ENCODE assay signal across 2 cellular contexts in the genomic region with DNA sequence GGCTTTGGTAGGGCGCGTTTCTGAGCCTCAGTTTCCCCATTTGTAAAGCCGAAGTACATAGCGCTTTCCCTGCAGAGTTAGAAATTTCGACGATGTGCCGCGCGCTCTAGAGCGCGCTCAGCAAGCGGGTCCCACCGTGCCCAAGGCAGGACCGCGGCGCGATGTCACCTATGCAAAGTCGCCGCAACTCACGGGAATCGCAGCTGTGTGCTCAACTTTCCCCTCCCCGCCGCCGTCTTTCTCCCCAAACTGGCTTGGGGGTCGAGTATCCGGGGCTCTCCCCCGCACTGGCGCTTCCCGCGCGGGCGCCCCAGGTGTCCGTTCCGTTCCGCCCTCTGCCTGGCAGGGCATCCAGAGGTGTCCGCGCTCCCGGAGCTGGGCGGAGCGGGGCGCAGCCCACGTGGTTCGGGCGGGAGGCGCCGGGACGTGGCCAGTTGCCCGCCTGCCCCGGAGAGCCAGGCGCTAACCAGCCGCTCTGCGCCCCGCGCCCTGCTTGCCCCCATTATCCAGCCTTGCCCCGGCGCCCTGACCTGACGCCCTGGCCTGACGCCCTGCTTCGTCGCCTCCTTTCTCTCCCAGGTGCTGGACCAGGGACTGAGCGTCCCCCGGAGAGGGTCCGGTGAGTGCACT.
TF ChIP-seq lines count a peak whose summit lies in the region.

TSS of gene MLPH (plus strand) at position 433 of the 630 bp plus-strand sequence. CDS start 6,176 bp downstream, outside the sequence.

TF ChIP-seq in IMR-90, 13 proteins besides CTCF, POLR2A, EP300 and RAD21:
- peak; percentile 80 for TF ChIP-seq USF2 (IDR thresholded peaks at IDR 0.05; ENCODE audit: low read depth, low read length)
- no peak for TF ChIP-seq RFX5 (IDR thresholded peaks at IDR 0.05; ENCODE audit: low read depth, low read length)

TF ChIP-seq in HepG2, 621 proteins besides CTCF, POLR2A, EP300 and RAD21:
- TF ChIP-seq RCOR2 (CRISPR knock-in tag; IDR thresholded peaks at IDR 0.05) (no peak), REL (CRISPR knock-in tag; conservative IDR thresholded peaks at IDR 0.05) (no peak), ZNF101 (CRISPR knock-in tag; IDR thresholded peaks at IDR 0.05; ENCODE audit: borderline replicate concordance, low read depth) (no peak), ZNF703 (CRISPR knock-in tag; IDR thresholded peaks at IDR 0.05; ENCODE audit: borderline replicate concordance) (no peak), ELF1 (CRISPR knock-in tag; IDR thresholded peaks at IDR 0.05) (no peak), ZNF562 (CRISPR knock-in tag; IDR thresholded peaks at IDR 0.05; ENCODE audit: borderline replicate concordance) (no peak), TRIM22 (IDR thresholded peaks at IDR 0.05) (no peak), CHD4 (IDR thresholded peaks at IDR 0.05; ENCODE audit: borderline replicate concordance, low read length) (no peak), SATB2 (CRISPR knock-in tag; IDR thresholded peaks at IDR 0.05) (no peak), ZNF598 (CRISPR knock-in tag; IDR thresholded peaks at IDR 0.05; ENCODE audit: borderline replicate concordance) (no peak), NAIF1 (CRISPR knock-in tag; IDR thresholded peaks at IDR 0.05; ENCODE audit: borderline replicate concordance) (no peak), ARID4A (CRISPR knock-in tag; IDR thresholded peaks at IDR 0.05; ENCODE audit: borderline replicate concordance) (no peak), HMGXB3 (CRISPR knock-in tag; IDR thresholded peaks at IDR 0.05; ENCODE audit: borderline replicate concordance) (no peak), TFDP1 (CRISPR knock-in tag; IDR thresholded peaks at IDR 0.05; ENCODE audit: borderline replicate concordance) (no peak)
- TF ChIP-seq, protein P1, sequence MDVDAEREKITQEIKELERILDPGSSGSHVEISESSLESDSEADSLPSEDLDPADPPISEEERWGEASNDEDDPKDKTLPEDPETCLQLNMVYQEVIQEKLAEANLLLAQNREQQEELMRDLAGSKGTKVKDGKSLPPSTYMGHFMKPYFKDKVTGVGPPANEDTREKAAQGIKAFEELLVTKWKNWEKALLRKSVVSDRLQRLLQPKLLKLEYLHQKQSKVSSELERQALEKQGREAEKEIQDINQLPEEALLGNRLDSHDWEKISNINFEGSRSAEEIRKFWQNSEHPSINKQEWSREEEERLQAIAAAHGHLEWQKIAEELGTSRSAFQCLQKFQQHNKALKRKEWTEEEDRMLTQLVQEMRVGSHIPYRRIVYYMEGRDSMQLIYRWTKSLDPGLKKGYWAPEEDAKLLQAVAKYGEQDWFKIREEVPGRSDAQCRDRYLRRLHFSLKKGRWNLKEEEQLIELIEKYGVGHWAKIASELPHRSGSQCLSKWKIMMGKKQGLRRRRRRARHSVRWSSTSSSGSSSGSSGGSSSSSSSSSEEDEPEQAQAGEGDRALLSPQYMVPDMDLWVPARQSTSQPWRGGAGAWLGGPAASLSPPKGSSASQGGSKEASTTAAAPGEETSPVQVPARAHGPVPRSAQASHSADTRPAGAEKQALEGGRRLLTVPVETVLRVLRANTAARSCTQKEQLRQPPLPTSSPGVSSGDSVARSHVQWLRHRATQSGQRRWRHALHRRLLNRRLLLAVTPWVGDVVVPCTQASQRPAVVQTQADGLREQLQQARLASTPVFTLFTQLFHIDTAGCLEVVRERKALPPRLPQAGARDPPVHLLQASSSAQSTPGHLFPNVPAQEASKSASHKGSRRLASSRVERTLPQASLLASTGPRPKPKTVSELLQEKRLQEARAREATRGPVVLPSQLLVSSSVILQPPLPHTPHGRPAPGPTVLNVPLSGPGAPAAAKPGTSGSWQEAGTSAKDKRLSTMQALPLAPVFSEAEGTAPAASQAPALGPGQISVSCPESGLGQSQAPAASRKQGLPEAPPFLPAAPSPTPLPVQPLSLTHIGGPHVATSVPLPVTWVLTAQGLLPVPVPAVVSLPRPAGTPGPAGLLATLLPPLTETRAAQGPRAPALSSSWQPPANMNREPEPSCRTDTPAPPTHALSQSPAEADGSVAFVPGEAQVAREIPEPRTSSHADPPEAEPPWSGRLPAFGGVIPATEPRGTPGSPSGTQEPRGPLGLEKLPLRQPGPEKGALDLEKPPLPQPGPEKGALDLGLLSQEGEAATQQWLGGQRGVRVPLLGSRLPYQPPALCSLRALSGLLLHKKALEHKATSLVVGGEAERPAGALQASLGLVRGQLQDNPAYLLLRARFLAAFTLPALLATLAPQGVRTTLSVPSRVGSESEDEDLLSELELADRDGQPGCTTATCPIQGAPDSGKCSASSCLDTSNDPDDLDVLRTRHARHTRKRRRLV (CRISPR knock-in tag; IDR thresholded peaks at IDR 0.05) = no peak
- TF ChIP-seq, protein P2, sequence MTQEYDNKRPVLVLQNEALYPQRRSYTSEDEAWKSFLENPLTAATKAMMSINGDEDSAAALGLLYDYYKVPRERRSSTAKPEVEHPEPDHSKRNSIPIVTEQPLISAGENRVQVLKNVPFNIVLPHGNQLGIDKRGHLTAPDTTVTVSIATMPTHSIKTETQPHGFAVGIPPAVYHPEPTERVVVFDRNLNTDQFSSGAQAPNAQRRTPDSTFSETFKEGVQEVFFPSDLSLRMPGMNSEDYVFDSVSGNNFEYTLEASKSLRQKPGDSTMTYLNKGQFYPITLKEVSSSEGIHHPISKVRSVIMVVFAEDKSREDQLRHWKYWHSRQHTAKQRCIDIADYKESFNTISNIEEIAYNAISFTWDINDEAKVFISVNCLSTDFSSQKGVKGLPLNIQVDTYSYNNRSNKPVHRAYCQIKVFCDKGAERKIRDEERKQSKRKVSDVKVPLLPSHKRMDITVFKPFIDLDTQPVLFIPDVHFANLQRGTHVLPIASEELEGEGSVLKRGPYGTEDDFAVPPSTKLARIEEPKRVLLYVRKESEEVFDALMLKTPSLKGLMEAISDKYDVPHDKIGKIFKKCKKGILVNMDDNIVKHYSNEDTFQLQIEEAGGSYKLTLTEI (CRISPR knock-in tag; conservative IDR thresholded peaks at IDR 0.05) = no peak
- TF ChIP-seq, protein P3, sequence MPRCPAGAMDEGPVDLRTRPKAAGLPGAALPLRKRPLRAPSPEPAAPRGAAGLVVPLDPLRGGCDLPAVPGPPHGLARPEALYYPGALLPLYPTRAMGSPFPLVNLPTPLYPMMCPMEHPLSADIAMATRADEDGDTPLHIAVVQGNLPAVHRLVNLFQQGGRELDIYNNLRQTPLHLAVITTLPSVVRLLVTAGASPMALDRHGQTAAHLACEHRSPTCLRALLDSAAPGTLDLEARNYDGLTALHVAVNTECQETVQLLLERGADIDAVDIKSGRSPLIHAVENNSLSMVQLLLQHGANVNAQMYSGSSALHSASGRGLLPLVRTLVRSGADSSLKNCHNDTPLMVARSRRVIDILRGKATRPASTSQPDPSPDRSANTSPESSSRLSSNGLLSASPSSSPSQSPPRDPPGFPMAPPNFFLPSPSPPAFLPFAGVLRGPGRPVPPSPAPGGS (CRISPR knock-in tag; IDR thresholded peaks at IDR 0.05) = no peak
- TF ChIP-seq, protein P4, sequence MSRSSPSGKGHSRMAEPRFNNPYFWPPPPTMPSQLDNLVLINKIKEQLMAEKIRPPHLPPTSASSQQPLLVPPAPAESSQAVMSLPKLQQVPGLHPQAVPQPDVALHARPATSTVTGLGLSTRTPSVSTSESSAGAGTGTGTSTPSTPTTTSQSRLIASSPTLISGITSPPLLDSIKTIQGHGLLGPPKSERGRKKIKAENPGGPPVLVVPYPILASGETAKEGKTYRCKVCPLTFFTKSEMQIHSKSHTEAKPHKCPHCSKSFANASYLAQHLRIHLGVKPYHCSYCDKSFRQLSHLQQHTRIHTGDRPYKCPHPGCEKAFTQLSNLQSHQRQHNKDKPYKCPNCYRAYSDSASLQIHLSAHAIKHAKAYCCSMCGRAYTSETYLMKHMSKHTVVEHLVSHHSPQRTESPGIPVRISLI (CRISPR knock-in tag; IDR thresholded peaks at IDR 0.05; ENCODE audit: borderline replicate concordance) = no peak
